In the genomic region with DNA sequence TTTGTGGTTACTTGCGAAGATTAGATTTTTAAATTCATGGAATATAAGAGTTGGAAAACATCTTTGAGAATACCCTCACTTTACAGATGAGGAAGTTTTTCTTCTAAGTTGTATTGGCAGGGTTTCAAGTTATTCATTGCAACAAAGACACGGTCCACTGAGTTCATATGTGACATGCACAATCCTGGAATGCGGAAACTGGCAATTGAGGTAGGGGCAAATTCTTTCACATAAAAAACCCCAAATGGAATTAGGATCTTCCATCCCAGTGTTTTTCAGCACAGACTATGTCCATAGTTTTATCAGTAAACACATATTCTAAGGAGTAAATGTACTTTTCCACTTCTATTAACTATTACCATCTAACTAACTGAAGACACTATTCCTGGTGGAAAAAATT, we compare ENCODE assay signal across 22 cellular contexts.
DNase-seq lines count a peak whose midpoint lies in the region; ATAC-seq and TF ChIP-seq lines count a peak whose summit lies in the region.
"Had no signal": no experiment of that assay in that cellular context is flagged by ENCODE, and none has a peak within 500 bp of the region (broad histone marks: within the 10 kb centered on the region; RNA-seq: fewer than 3 reads in every experiment).

No MANE protein-coding gene starts in this region.

- BruUV-seq in Calu3 (replicated peaks; lab: Mats Ljungman, UMichigan), result no TSS peak

- DNase-seq in Calu3 (peak; percentile 41), SJCRH30 (peak; percentile 45 to 62), epithelial cell of proximal tubule (ENCODE audit: low read depth) (peak; percentile 71), mucosa of gallbladder (ENCODE audit: low spot score) (peak; percentile 27), NCI-H510A (lab: John Stamatoyannopoulos, UW) (no peak), RPMI8226 (no peak)
- no peak for DNase-seq in activated T-cell treated with anti-CD3 and anti-CD28 coated beads, Interleukin-2, amount 50 U/mL, for 1 hour
- DNase-seq: activated CD4-positive, alpha-beta T cell treated with anti-CD3 and anti-CD28 coated beads, Interleukin-2, amount 50 U/mL, for 1 hour; activated CD8-positive, alpha-beta memory T cell treated with anti-CD3 and anti-CD28 coated beads, Interleukin-2, amount 50 U/mL, for 48 hours; aorta; CD4-positive, alpha-beta memory T cell; dorsolateral prefrontal cortex; islet precursor cell; midbrain; NCI-H187 treated with DMSO at 0.1 percent for 48 hours; NCI-H446 treated with DMSO at 0.1 percent for 48 hours; stimulated activated CD4-positive, alpha-beta T cell treated with anti-CD3 and anti-CD28 coated beads, Interleukin-15, amount 100 ng/mL, for 24 hours; stimulated activated naive B cell treated with anti-CD40 and anti-IgM and Interleukin-4, amounts not matched to agents 10 μg/mL and 1 μg/mL and 100 μg/mL, for 72 hours; T-cell had no signal

- no peak overlapping the region for H3K27ac Mint-ChIP-seq in Calu3 (ENCODE audit: unreplicated experiment)
- H3K27ac Mint-ChIP-seq: CD4-positive, alpha-beta memory T cell; stimulated activated naive B cell treated with anti-CD40 and anti-IgM and Interleukin-4, amounts not matched to agents 10 μg/mL and 1 μg/mL and 100 μg/mL, for 72 hours; T-cell had no signal

- CTCF ChIA-PET in Calu3 (lab: Charles Lee), result no interaction called here

- H3K4me1 ChIP-seq in SJCRH30, result peaks cover 18% of the 10 kb centered on the region
- H3K4me1 ChIP-seq: esophagus muscularis mucosa, tibial nerve had no signal

- no peaks in the 10 kb centered on the region for H3K27me3 ChIP-seq in SJCRH30
- H3K27me3 ChIP-seq: dorsolateral prefrontal cortex, esophagus muscularis mucosa, tibial nerve had no signal

- no peak overlapping the region for H3K4me3 ChIP-seq in SJCRH30
- H3K4me3 ChIP-seq in epithelial cell of proximal tubule (ENCODE audit: low read depth, low read length), result no peak overlapping the region
- H3K4me3 ChIP-seq: dorsolateral prefrontal cortex, esophagus muscularis mucosa, tibial nerve had no signal

- no peaks in the 10 kb centered on the region for H3K9me3 ChIP-seq in SJCRH30 (replicated peaks)
- H3K9me3 ChIP-seq: esophagus muscularis mucosa, tibial nerve had no signal

- intact Hi-C loops in Calu3 (cut with micrococcal nuclease; ENCODE audit: unreplicated experiment), result no loop called here

- ATAC-seq in GM18868 (IDR thresholded peaks at IDR 0.05; ENCODE audit: unreplicated experiment), result no peak
- ATAC-seq: stimulated activated naive B cell treated with anti-CD40 and anti-IgM and Interleukin-4, amounts not matched to agents 10 μg/mL and 1 μg/mL and 100 μg/mL, for 72 hours; T-cell had no signal

- H3K9me3 Mint-ChIP-seq in Calu3 (ENCODE audit: low read depth, unreplicated experiment), result no peaks in the 10 kb centered on the region
- H3K9me3 Mint-ChIP-seq: stimulated activated naive B cell treated with anti-CD40 and anti-IgM and Interleukin-4, amounts not matched to agents 10 μg/mL and 1 μg/mL and 100 μg/mL, for 72 hours; T-cell had no signal

- peaks cover 23% of the 10 kb centered on the region; the same call in 1 of the 2 replicates for H3K36me3 ChIP-seq in SJCRH30

- H3K4me1 Mint-ChIP-seq in Calu3 (ENCODE audit: low read depth, unreplicated experiment), result peaks cover 17% of the 10 kb centered on the region
- H3K4me1 Mint-ChIP-seq: CD4-positive, alpha-beta memory T cell; stimulated activated naive B cell treated with anti-CD40 and anti-IgM and Interleukin-4, amounts not matched to agents 10 μg/mL and 1 μg/mL and 100 μg/mL, for 72 hours; T-cell had no signal

- no peak overlapping the region for H3K4me3 Mint-ChIP-seq in Calu3 (ENCODE audit: low read depth, unreplicated experiment)
- H3K4me3 Mint-ChIP-seq: CD4-positive, alpha-beta memory T cell; stimulated activated naive B cell treated with anti-CD40 and anti-IgM and Interleukin-4, amounts not matched to agents 10 μg/mL and 1 μg/mL and 100 μg/mL, for 72 hours; T-cell had no signal

- H3K27me3 Mint-ChIP-seq in Calu3 (ENCODE audit: unreplicated experiment), result no peaks in the 10 kb centered on the region
- H3K27me3 Mint-ChIP-seq: CD4-positive, alpha-beta memory T cell; stimulated activated naive B cell treated with anti-CD40 and anti-IgM and Interleukin-4, amounts not matched to agents 10 μg/mL and 1 μg/mL and 100 μg/mL, for 72 hours; T-cell had no signal

- no peaks in the 10 kb centered on the region for H3K36me3 Mint-ChIP-seq in Calu3 (ENCODE audit: insufficient read depth, unreplicated experiment)
- H3K36me3 Mint-ChIP-seq: stimulated activated naive B cell treated with anti-CD40 and anti-IgM and Interleukin-4, amounts not matched to agents 10 μg/mL and 1 μg/mL and 100 μg/mL, for 72 hours had no signal

- H3K27ac ChIP-seq in SJCRH30, result peak overlapping the region; percentile 66
- H3K27ac ChIP-seq: dorsolateral prefrontal cortex, esophagus muscularis mucosa, tibial nerve had no signal

- TF ChIP-seq CTCF in Calu3 (IDR thresholded peaks at IDR 0.05; ENCODE audit: unreplicated experiment) (no peak), epithelial cell of proximal tubule (conservative IDR thresholded peaks at IDR 0.05; ENCODE audit: low read depth, low read length) (no peak)

Comparison
In these comparisons a context has a peak if more than half of its experiments do, and no peak if none do; other contexts are left out.
1. DNase-seq: peak in Calu3 (single experiment), SJCRH30 (2 of 2), epithelial cell of proximal tubule (single experiment) and mucosa of gallbladder (single experiment); none in NCI-H510A (single experiment), RPMI8226 (single experiment) and activated T-cell treated with anti-CD3 and anti-CD28 coated beads, Interleukin-2, amount 50 U/mL, for 1 hour (single experiment).